19 cellular contexts compared by ENCODE assay signal in the genomic region with DNA sequence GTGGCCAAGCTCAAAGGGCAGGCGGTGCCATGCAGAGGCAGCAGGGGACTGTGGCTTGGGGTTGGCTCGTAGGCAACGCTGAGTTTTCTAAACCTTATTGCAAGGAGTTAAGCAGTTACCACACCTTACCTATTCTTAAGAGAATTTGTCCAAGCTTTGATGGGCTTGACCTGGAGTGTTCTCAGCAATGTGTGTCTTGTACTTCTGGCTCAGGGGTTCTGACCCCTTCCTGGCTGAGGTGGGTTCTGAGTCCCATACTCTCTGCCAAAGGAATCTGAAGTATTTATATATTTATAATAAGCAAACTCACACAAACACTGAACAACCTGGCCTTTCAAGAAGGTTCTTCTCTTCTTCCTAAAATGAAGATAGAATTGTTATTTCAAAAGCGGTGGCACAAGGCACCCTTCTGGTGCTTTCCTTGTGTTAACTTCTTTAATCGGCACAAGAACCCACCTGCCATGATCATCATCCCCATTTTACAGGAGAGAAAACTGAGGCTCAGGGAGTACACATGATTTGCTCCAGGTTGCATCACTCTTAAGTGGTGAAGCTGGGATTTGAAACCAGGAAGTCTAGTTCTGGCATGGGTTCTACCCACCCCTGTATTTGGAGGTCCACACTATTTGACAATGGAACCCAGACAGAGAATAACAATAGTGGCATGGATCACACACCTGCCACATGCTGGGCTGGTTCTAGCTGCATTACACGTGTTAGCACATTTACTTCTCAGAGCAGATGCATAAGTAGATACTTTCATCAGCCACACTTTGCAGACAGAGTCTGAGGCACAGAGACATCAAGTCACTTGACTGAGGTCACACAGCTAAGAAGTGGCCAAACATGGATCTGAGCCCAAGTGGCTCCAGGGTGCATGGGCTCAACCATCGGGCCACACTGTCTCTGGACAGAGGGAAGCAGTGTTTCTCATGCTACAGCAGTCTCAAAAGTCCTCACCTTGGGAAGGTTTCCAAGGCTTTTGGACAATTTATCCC.
DNase-seq lines count a peak whose midpoint lies in the region; ATAC-seq, FAIRE-seq and TF ChIP-seq lines count a peak whose summit lies in the region.
"Had no signal": no experiment of that assay in that cellular context is flagged by ENCODE, and none has a peak within 500 bp of the region (broad histone marks: within the 10 kb centered on the region; RNA-seq: fewer than 3 reads in every experiment).

No MANE protein-coding gene starts in this region.

- no peaks in the 10 kb centered on the region; the same call in 1 of the 2 replicates for H3K27me3 Mint-ChIP-seq in WTC11 (ENCODE audit: low read depth)

- no peak overlapping the region for H4K8ac ChIP-seq in H1 (ENCODE audit: extremely low read depth, insufficient read depth, low read length)

- peaks cover 4 to 8% of the 10 kb centered on the region in 2 experiments for H4K20me1 ChIP-seq in H1 (replicated peaks in 1 of 2; ENCODE audit: control insufficient read depth in 1 of 2, insufficient read depth in 2 of 2, low read length in 2 of 2)
- H4K20me1 ChIP-seq: BLaER1 had no signal

- H3K4me3 ChIP-seq in heart right ventricle (no peak overlapping the region), H1 (ENCODE audit: extremely low read depth in 1 of 4, insufficient read depth in 2 of 4, low read depth in 3 of 4, low read length in 4 of 4) (no peak overlapping the region)
- H3K4me3 ChIP-seq: A549, BLaER1 had no signal

- H3K23ac ChIP-seq in H1 (ENCODE audit: insufficient read length) = no peak overlapping the region

- 72 to 82% methylated on average over 7 of the region's 7 CpGs for WGBS in heart right ventricle, 2 donors
- 85% methylated on average over 7 of the region's 7 CpGs; no CpG with 5 or more reads in 1 of the 2 experiments for WGBS in H1 (ENCODE audit: extremely low coverage in 1 of 2, insufficient coverage in 1 of 2, insufficient read length in 1 of 2, insufficient replicate concordance in 2 of 2, low coverage in 1 of 2, low lambda C conversion rate in 2 of 2, missing lambda C conversion rate in 1 of 2), 2 experiments

- TF ChIP-seq RAD21 in H1 (IDR thresholded peaks at IDR 0.05 in 1 of 2, conservative IDR thresholded peaks at IDR 0.05 in 1 of 2; ENCODE audit: low read depth in 2 of 2, low read length in 2 of 2) = no peak

- no peak overlapping the region for H3K18ac ChIP-seq in H1 (ENCODE audit: extremely low read depth, low read length)

- ATAC-seq in heart right ventricle = no peak
- ATAC-seq in WTC11 = peak; percentile 23; the same call in 1 of the 2 replicates
- ATAC-seq: A549 had no signal

- H4K91ac ChIP-seq in H1 (replicated peaks; ENCODE audit: insufficient read length, low read length) = no peak overlapping the region

- H3K14ac ChIP-seq in H1 (ENCODE audit: insufficient read length) = no peak overlapping the region

- no peak overlapping the region for H2BK12ac ChIP-seq in H1 (ENCODE audit: low read depth, low read length)

- H2BK5ac ChIP-seq in H1 (ENCODE audit: low read depth, low read length) = no peak overlapping the region

- no peaks in the 10 kb centered on the region for H3K23me2 ChIP-seq in H1 (ENCODE audit: low read depth, low read length)

- H3K4me1 ChIP-seq in heart right ventricle = no peaks in the 10 kb centered on the region
- H3K4me1 ChIP-seq in H1 (replicated peaks in 1 of 4; ENCODE audit: control insufficient read depth in 3 of 4, insufficient read depth in 4 of 4, low read length in 3 of 4) = peaks cover 0 to 8% (median 2%) of the 10 kb centered on the region in 4 experiments; a peak in 4 of 7 replicates
- H3K4me1 ChIP-seq: A549, BLaER1 had no signal

- H3K27me3 ChIP-seq in heart right ventricle (peaks cover 0 to 27% (median 3%) of the 10 kb centered on the region in 7 donors), H1 (replicated peaks in 1 of 4; ENCODE audit: control insufficient read depth in 3 of 4, extremely low read depth in 1 of 4, insufficient read depth in 3 of 4, low read length in 3 of 4) (no peaks in the 10 kb centered on the region)
- H3K27me3 ChIP-seq: BLaER1 had no signal

- intact Hi-C loops in cardiac septum (cut with DNase I) = no loop called here
- intact Hi-C loops in heart right ventricle (cut with DNase I) = no loop called here

- no peak overlapping the region for H3K9ac ChIP-seq in H1 (replicated peaks in 1 of 4; ENCODE audit: extremely low read depth in 1 of 4, low read depth in 3 of 4, low read length in 3 of 4)
- H3K9ac ChIP-seq: BLaER1 had no signal

- CTCF ChIA-PET in WTC11 (lab: Charles Lee) (no interaction called here), H1 (lab: Charles Lee; ENCODE audit: partially characterized antibody) (interaction anchor here (1.2 kb wide), 1 partner anchor 41 kb away, joined by 3 read pairs; no protein-coding TSS in a partner anchor)

- H3K56ac ChIP-seq in H1 (replicated peaks; ENCODE audit: insufficient read length, low read depth, low read length) = no peak overlapping the region

- POLR2A ChIA-PET in WTC11 (lab: Charles Lee) = no interaction called here
- POLR2A ChIA-PET in H1 (lab: Charles Lee; ENCODE audit: partially characterized antibody) = interaction anchor here (1.0 to 1.2 kb wide), 2 partner anchors 8 to 9 kb away, joined by 3 read pairs; no protein-coding TSS in a partner anchor

- no peak overlapping the region for H2BK15ac ChIP-seq in H1 (ENCODE audit: low read length)

- no peak overlapping the region for H2AFZ ChIP-seq in H1 (ENCODE audit: low read length)

- H4K5ac ChIP-seq in H1 (ENCODE audit: insufficient read length, low read depth, low read length) = no peak overlapping the region

- TF ChIP-seq CTCF in heart right ventricle (IDR thresholded peaks at IDR 0.05) (no peak), WTC11 (IDR thresholded peaks at IDR 0.05) (no peak), H1 (IDR thresholded peaks at IDR 0.05; ENCODE audit: control extremely low read depth in 1 of 3, insufficient read depth in 1 of 3, low read depth in 1 of 3, low read length in 3 of 3) (no peak)

- H2AK5ac ChIP-seq in H1 (ENCODE audit: low read depth, low read length) = no peak overlapping the region

- H3K27ac ChIP-seq in heart right ventricle (no peak overlapping the region), H1 (ENCODE audit: low read depth, low read length) (no peak overlapping the region)
- H3K27ac ChIP-seq: 22Rv1, A549, BLaER1 had no signal

- peaks cover 8% of the 10 kb centered on the region; the same call in 1 of the 2 replicates for H3K79me1 ChIP-seq in H1 (ENCODE audit: low read depth, low read length)

- H3K36me3 Mint-ChIP-seq in WTC11 = peaks cover 21% of the 10 kb centered on the region
- H3K36me3 Mint-ChIP-seq: CD14-positive monocyte; CD4-positive, alpha-beta memory T cell; IgD-negative memory B cell had no signal

- no peak overlapping the region for H3K4me2 ChIP-seq in H1 (ENCODE audit: insufficient read depth in 1 of 2, low read depth in 2 of 2, low read length in 2 of 2)
- H3K4me2 ChIP-seq: A549, BLaER1 had no signal

- H3K9me3 Mint-ChIP-seq in WTC11 = peaks cover 18% of the 10 kb centered on the region

- H3K9me3 ChIP-seq in heart right ventricle = peaks cover 0 to 10% (median 0%) of the 10 kb centered on the region in 11 donors
- no peaks in the 10 kb centered on the region for H3K9me3 ChIP-seq in H1 (ENCODE audit: insufficient read depth in 2 of 2, low read depth in 1 of 2, low read length in 1 of 2)
- H3K9me3 ChIP-seq: A549, BLaER1 had no signal

- peak; percentile 44 for DNase-seq in cardiac septum (ENCODE audit: low spot score)
- DNase-seq in heart right ventricle = no peak
- no peak for DNase-seq in WTC11 (ENCODE audit: low spot score)
- no peak for DNase-seq in H1 (ENCODE audit: low read depth in 1 of 2, low spot score in 2 of 2)
- DNase-seq in NOMO-1 (lab: John Stamatoyannopoulos, UW; ENCODE audit: unreplicated experiment in 2 of 2) = no peak
- no peak for DNase-seq in NCI-H1092 treated with DMSO at 0.1 percent for 48 hours (lab: John Stamatoyannopoulos, UW)
- DNase-seq in DMS79 (lab: John Stamatoyannopoulos, UW) = no peak
- DNase-seq: CD4-positive, alpha-beta memory T cell; DMS153; DMS79 treated with DMSO at 0.1 percent for 48 hours; GF-D8; HCEC 1CT; HFFc6 had no signal

- H2BK20ac ChIP-seq in H1 (ENCODE audit: low read length) = no peak overlapping the region

- H3K36me3 ChIP-seq in heart right ventricle (no peaks in the 10 kb centered on the region), H1 (ENCODE audit: control insufficient read depth in 2 of 4, insufficient read depth in 4 of 4, low read length in 3 of 4) (no peaks in the 10 kb centered on the region)
- H3K36me3 ChIP-seq: BLaER1 had no signal

- no peak overlapping the region for H2BK120ac ChIP-seq in H1 (replicated peaks; ENCODE audit: low read depth, low read length)

- peaks cover 6% of the 10 kb centered on the region for H3K4me1 Mint-ChIP-seq in WTC11
- H3K4me1 Mint-ChIP-seq: CD14-positive monocyte; CD4-positive, alpha-beta memory T cell had no signal

- no peak for TF ChIP-seq POLR2A in H1 (IDR thresholded peaks at IDR 0.05; ENCODE audit: control extremely low read depth in 1 of 2, low read depth in 2 of 2, low read length in 2 of 2)

- no peak overlapping the region for H3K4ac ChIP-seq in H1 (replicated peaks; ENCODE audit: insufficient read length, low read depth, low read length)

- no peak overlapping the region for H3K4me3 Mint-ChIP-seq in WTC11
- H3K4me3 Mint-ChIP-seq: CD14-positive monocyte; CD4-positive, alpha-beta memory T cell; HFFc6; IgD-negative memory B cell had no signal

- TF ChIP-seq EP300 in H1 (IDR thresholded peaks at IDR 0.05; ENCODE audit: borderline replicate concordance in 1 of 2, low read depth in 2 of 2, low read length in 2 of 2) = no peak

- FAIRE-seq in H1 (lab: Jason Lieb, UNC) = no peak
- FAIRE-seq: A549, HTR-8/SVneo had no signal

- H3K79me2 ChIP-seq in H1 (ENCODE audit: control insufficient read depth in 1 of 2, insufficient read depth in 2 of 2, low read length in 2 of 2) = peaks cover 0 to 15% of the 10 kb centered on the region in 2 experiments; a peak in 2 of 4 replicates

- no peak overlapping the region for H3K27ac Mint-ChIP-seq in WTC11
- H3K27ac Mint-ChIP-seq: CD14-positive monocyte; CD4-positive, alpha-beta memory T cell; HFFc6; IgD-negative memory B cell had no signal

TF ChIP-seq in H1, 55 proteins besides CTCF, POLR2A, EP300 and RAD21 (continues in another document):
- TF ChIP-seq GTF2F1 (IDR thresholded peaks at IDR 0.05; ENCODE audit: borderline replicate concordance, low read depth, low read length) = no peak
- TF ChIP-seq KDM1A (IDR thresholded peaks at IDR 0.05; ENCODE audit: borderline replicate concordance, low read length) = peak; percentile 70; the same call in 1 of the 2 replicates
- TF ChIP-seq TAF7 (optimal IDR thresholded peaks at IDR 0.05; ENCODE audit: borderline replicate concordance, low read depth, low read length) = no peak
